Comparison of ENCODE assay signal across 16 cellular contexts in genomic region chr11:2998073-2998850, GRCh38. TPM values are rescaled to one million over a fixed set of nuclear protein-coding genes. Genes with fewer than 3 reads are reported as not detected.
DNase-seq lines count a peak whose midpoint lies in the region; ATAC-seq and TF ChIP-seq lines count a peak whose summit lies in the region.
"Had no signal": no experiment of that assay in that cellular context is flagged by ENCODE, and none has a peak within 500 bp of the region (broad histone marks: within the 10 kb centered on the region; RNA-seq: fewer than 3 reads in every experiment).

No MANE protein-coding gene starts in this region.

- intact Hi-C loops in activated CD8-positive, alpha-beta T cell treated with anti-CD3 and anti-CD28 coated beads for 36 hours (cut with micrococcal nuclease), result no loop called here
- intact Hi-C loops in colonic mucosa (cut with DNase I), result no loop called here
- intact Hi-C loops in stomach (cut with DNase I; ENCODE audit: low total_unique reads), result no loop called here

- WGBS in stomach, 5 donors, result 45 to 71% (median 55%) methylated on average over 6 to 7 of the region's 7 CpGs

- H3K27ac Mint-ChIP-seq in activated CD8-positive, alpha-beta T cell treated with anti-CD3 and anti-CD28 coated beads, Interleukin-2, amount 10 ng/mL, durations not matched to agents 7 days and 5 days, result peak overlapping the region; percentile 25
- no peak overlapping the region for H3K27ac Mint-ChIP-seq in activated CD8-positive, alpha-beta T cell treated with anti-CD3 and anti-CD28 coated beads for 36 hours
- H3K27ac Mint-ChIP-seq: effector memory CD8-positive, alpha-beta T cell; immature natural killer cell had no signal

- no peak overlapping the region for H3K4me3 Mint-ChIP-seq in activated CD8-positive, alpha-beta T cell treated with anti-CD3 and anti-CD28 coated beads, Interleukin-2, amount 10 ng/mL, durations not matched to agents 7 days and 5 days
- H3K4me3 Mint-ChIP-seq in activated CD8-positive, alpha-beta T cell treated with anti-CD3 and anti-CD28 coated beads for 36 hours, result no peak overlapping the region
- H3K4me3 Mint-ChIP-seq: CD4-positive, alpha-beta memory T cell; effector memory CD8-positive, alpha-beta T cell; immature natural killer cell; naive thymus-derived CD4-positive, alpha-beta T cell had no signal

- H3K4me3 ChIP-seq in colonic mucosa (no peak overlapping the region), stomach (no peak overlapping the region)
- H3K4me3 ChIP-seq: smooth muscle cell had no signal

- no peaks in the 10 kb centered on the region for H3K36me3 ChIP-seq in colonic mucosa
- peaks cover 15 to 42% (median 36%) of the 10 kb centered on the region in 4 donors for H3K36me3 ChIP-seq in stomach

- no peaks in the 10 kb centered on the region for H3K27me3 ChIP-seq in colonic mucosa
- no peaks in the 10 kb centered on the region for H3K27me3 ChIP-seq in stomach

- H3K9me3 ChIP-seq in colonic mucosa (no peaks in the 10 kb centered on the region), stomach (no peaks in the 10 kb centered on the region)

- TF ChIP-seq EP300 in stomach (IDR thresholded peaks at IDR 0.05), result no peak

- TF ChIP-seq CTCF in activated CD8-positive, alpha-beta T cell treated with anti-CD3 and anti-CD28 coated beads for 36 hours (IDR thresholded peaks at IDR 0.05), result no peak
- TF ChIP-seq CTCF in colonic mucosa (IDR thresholded peaks at IDR 0.05), result no peak
- no peak for TF ChIP-seq CTCF in stomach (IDR thresholded peaks at IDR 0.05)

- no peak for ATAC-seq in activated CD8-positive, alpha-beta T cell treated with anti-CD3 and anti-CD28 coated beads, Interleukin-2, amount 10 ng/mL, durations not matched to agents 7 days and 5 days
- no peak for ATAC-seq in activated CD8-positive, alpha-beta T cell treated with anti-CD3 and anti-CD28 coated beads for 36 hours
- no peak for ATAC-seq in HG02759 (IDR thresholded peaks at IDR 0.05; ENCODE audit: unreplicated experiment)
- no peak for ATAC-seq in GM18505 (IDR thresholded peaks at IDR 0.05; ENCODE audit: unreplicated experiment)
- ATAC-seq: effector memory CD8-positive, alpha-beta T cell; naive thymus-derived CD4-positive, alpha-beta T cell had no signal

- H3K4me1 ChIP-seq in colonic mucosa (no peaks in the 10 kb centered on the region), stomach (peaks cover 43 to 64% (median 57%) of the 10 kb centered on the region in 4 donors)

- DNase-seq in activated CD8-positive, alpha-beta T cell treated with anti-CD3 and anti-CD28 coated beads, Interleukin-2, amount 10 ng/mL, durations not matched to agents 7 days and 5 days, result no peak
- no peak for DNase-seq in activated CD8-positive, alpha-beta T cell treated with anti-CD3 and anti-CD28 coated beads for 36 hours
- peak; percentile 98 for DNase-seq in NCI-H69 (lab: John Stamatoyannopoulos, UW)
- DNase-seq in colonic mucosa, result peak; percentile 55
- DNase-seq in stomach, result peak; percentile 68
- no peak for DNase-seq in T1000 (lab: John Stamatoyannopoulos, UW)
- DNase-seq: activated CD4-positive, alpha-beta T cell treated with anti-CD3 and anti-CD28 coated beads, Interleukin-2, amount 50 U/mL, for 1 hour; CD4-positive, alpha-beta memory T cell; effector memory CD8-positive, alpha-beta T cell; immature natural killer cell; naive thymus-derived CD4-positive, alpha-beta T cell; NCI-H446; SW 1271 had no signal

- CTCF ChIA-PET in activated CD8-positive, alpha-beta T cell treated with anti-CD3 and anti-CD28 coated beads, Interleukin-2, amount 10 ng/mL, durations not matched to agents 7 days and 5 days (lab: Charles Lee), result interaction anchor here (0.8 to 2.0 kb wide), 4 partner anchors 8 to 23 kb away, joined by 3 to 9 read pairs (median 4); no protein-coding TSS in a partner anchor
- CTCF ChIA-PET in activated CD8-positive, alpha-beta T cell treated with anti-CD3 and anti-CD28 coated beads for 36 hours (lab: Charles Lee), result interaction anchor here (1.0 to 2.0 kb wide), 3 partner anchors 8 to 24 kb away, joined by 4 to 7 read pairs (median 6); no protein-coding TSS in a partner anchor

- H3K36me3 Mint-ChIP-seq in activated CD8-positive, alpha-beta T cell treated with anti-CD3 and anti-CD28 coated beads, Interleukin-2, amount 10 ng/mL, durations not matched to agents 7 days and 5 days (ENCODE audit: low read depth), result peaks cover 38% of the 10 kb centered on the region
- H3K36me3 Mint-ChIP-seq in activated CD8-positive, alpha-beta T cell treated with anti-CD3 and anti-CD28 coated beads for 36 hours (ENCODE audit: low read depth), result peaks cover 23% of the 10 kb centered on the region

- TF ChIP-seq POLR2A in stomach (IDR thresholded peaks at IDR 0.05), result no peak
- TF ChIP-seq POLR2A in GM18505 (IDR thresholded peaks at IDR 0.05; ENCODE audit: borderline replicate concordance, extremely low read depth, insufficient read depth, insufficient read length), result no peak

- H3K9me3 Mint-ChIP-seq in activated CD8-positive, alpha-beta T cell treated with anti-CD3 and anti-CD28 coated beads, Interleukin-2, amount 10 ng/mL, durations not matched to agents 7 days and 5 days (ENCODE audit: insufficient read depth), result no peaks in the 10 kb centered on the region
- no peaks in the 10 kb centered on the region for H3K9me3 Mint-ChIP-seq in activated CD8-positive, alpha-beta T cell treated with anti-CD3 and anti-CD28 coated beads for 36 hours
- H3K9me3 Mint-ChIP-seq: effector memory CD8-positive, alpha-beta T cell; immature natural killer cell; naive thymus-derived CD4-positive, alpha-beta T cell had no signal

- no peak overlapping the region for H3K27ac ChIP-seq in colonic mucosa
- H3K27ac ChIP-seq in stomach, result peak overlapping the region; percentile 55 to 80 (median 77)

- no peak overlapping the region for H3K9ac ChIP-seq in colonic mucosa (ENCODE audit: low read depth in 2 of 2, low read length in 2 of 2)

- H3K4me1 Mint-ChIP-seq in activated CD8-positive, alpha-beta T cell treated with anti-CD3 and anti-CD28 coated beads, Interleukin-2, amount 10 ng/mL, durations not matched to agents 7 days and 5 days (ENCODE audit: low read depth), result peaks cover 6% of the 10 kb centered on the region
- H3K4me1 Mint-ChIP-seq in activated CD8-positive, alpha-beta T cell treated with anti-CD3 and anti-CD28 coated beads for 36 hours (ENCODE audit: low read depth), result peaks cover 3% of the 10 kb centered on the region
- H3K4me1 Mint-ChIP-seq: immature natural killer cell had no signal

- no peaks in the 10 kb centered on the region for H3K27me3 Mint-ChIP-seq in activated CD8-positive, alpha-beta T cell treated with anti-CD3 and anti-CD28 coated beads, Interleukin-2, amount 10 ng/mL, durations not matched to agents 7 days and 5 days (ENCODE audit: low read depth)
- H3K27me3 Mint-ChIP-seq in activated CD8-positive, alpha-beta T cell treated with anti-CD3 and anti-CD28 coated beads for 36 hours, result no peaks in the 10 kb centered on the region
- H3K27me3 Mint-ChIP-seq: CD4-positive, alpha-beta memory T cell; effector memory CD8-positive, alpha-beta T cell; naive thymus-derived CD4-positive, alpha-beta T cell had no signal

- POLR2A ChIA-PET in activated CD8-positive, alpha-beta T cell treated with anti-CD3 and anti-CD28 coated beads, Interleukin-2, amount 10 ng/mL, durations not matched to agents 7 days and 5 days (lab: Charles Lee), result interaction anchor here (0.7 to 1.7 kb wide), 4 partner anchors 9 to 22 kb away, joined by 3 to 7 read pairs (median 5); no protein-coding TSS in a partner anchor
- POLR2A ChIA-PET in activated CD8-positive, alpha-beta T cell treated with anti-CD3 and anti-CD28 coated beads for 36 hours (lab: Charles Lee), result interaction anchor here (1.0 to 2.1 kb wide), 4 partner anchors 9 to 27 kb away, joined by 3 to 6 read pairs (median 4); no protein-coding TSS in a partner anchor

RNA-seq across cellular contexts. Expression of gene NAP1L4, which starts 6.1 kb away (rescaled TPM):
- total RNA-seq in activated CD8-positive, alpha-beta T cell treated with anti-CD3 and anti-CD28 coated beads, Interleukin-2, amount 10 ng/mL, durations not matched to agents 7 days and 5 days, result 100 to 1,000 TPM; 287 to 300 TPM
- 100 to 1,000 TPM; 212 to 223 TPM for total RNA-seq in activated CD8-positive, alpha-beta T cell treated with anti-CD3 and anti-CD28 coated beads for 36 hours
- total RNA-seq in colonic mucosa (100 to 1,000 TPM in 1 of 2 donors, 10 to 100 TPM in 1; 96.1 to 134 TPM), stomach (100 to 1,000 TPM in 4 of 5 donors, 10 to 100 TPM in 1; 80.5 to 438 (median 181) TPM)
- 10 to 100 TPM; 61.3 to 82.7 (median 77.5) TPM for polyA plus RNA-seq in stomach

RNA-seq across cellular contexts. Expression of gene CARS1, which starts 59.0 kb away (rescaled TPM):
- 10 to 100 TPM; 74.6 to 81.5 TPM for total RNA-seq in activated CD8-positive, alpha-beta T cell treated with anti-CD3 and anti-CD28 coated beads, Interleukin-2, amount 10 ng/mL, durations not matched to agents 7 days and 5 days
- total RNA-seq in activated CD8-positive, alpha-beta T cell treated with anti-CD3 and anti-CD28 coated beads for 36 hours, result 10 to 100 TPM; 82.7 to 88.2 TPM
- total RNA-seq in colonic mucosa, result 10 to 100 TPM; 48.4 to 74.3 TPM
- total RNA-seq in stomach, result 10 to 100 TPM; 28.6 to 54.2 (median 42.6) TPM
- polyA plus RNA-seq in stomach, result 10 to 100 TPM; 25.2 to 44.9 (median 35.7) TPM

Comparison
In these comparisons a context has a peak if more than half of its experiments do, and no peak if none do; other contexts are left out.
1. DNase-seq: peak in NCI-H69 (single experiment), colonic mucosa (single experiment) and stomach (single experiment); none in activated CD8-positive, alpha-beta T cell treated with anti-CD3 and anti-CD28 coated beads, Interleukin-2, amount 10 ng/mL, durations not matched to agents 7 days and 5 days (single experiment), activated CD8-positive, alpha-beta T cell treated with anti-CD3 and anti-CD28 coated beads for 36 hours (single experiment) and T1000 (single experiment).